8 cellular contexts compared by ENCODE assay signal in the genomic region with DNA sequence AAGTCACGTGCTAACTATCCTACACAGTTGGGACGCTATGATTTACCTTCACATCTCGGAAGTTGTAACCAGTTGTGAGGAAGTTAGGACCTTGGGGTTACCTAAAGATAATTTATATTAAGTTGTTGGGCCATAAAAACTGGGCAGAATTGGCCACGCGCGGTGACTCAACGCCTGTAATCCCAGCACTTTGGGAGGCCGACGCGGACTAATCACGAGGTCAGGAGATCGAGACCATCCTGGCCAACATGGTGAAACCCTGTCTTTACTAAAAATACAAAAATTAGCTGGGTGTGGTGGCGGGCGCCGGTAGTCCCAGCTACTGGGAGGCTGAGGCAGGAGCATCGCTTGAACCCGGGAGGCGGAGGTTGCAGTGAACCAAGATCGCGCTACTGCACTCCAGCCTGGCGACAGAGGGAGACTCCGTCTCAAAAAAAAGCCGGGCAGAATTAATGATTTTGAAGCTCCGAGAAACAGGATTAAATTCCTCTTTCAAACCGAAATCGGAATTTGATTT. TPM values are rescaled to one million over a fixed set of nuclear protein-coding genes. Genes with fewer than 3 reads are reported as not detected.
DNase-seq lines count a peak whose midpoint lies in the region; ATAC-seq, FAIRE-seq and TF ChIP-seq lines count a peak whose summit lies in the region.
"Not testable (repeated sequence)": the region's sequence is repeated elsewhere in the genome, so short reads cannot be mapped to it uniquely, and the experiment has no call there.

No MANE protein-coding gene starts in this region.

- ATAC-seq in heart right ventricle; naive B cell (ENCODE audit: low read depth in 2 of 2): not testable (repeated sequence)

- H3K9ac ChIP-seq in NT2/D1 (ENCODE audit: insufficient read length, low read depth): peak overlapping the region; percentile 69

- H3K27me3 ChIP-seq in BJ (ENCODE audit: control insufficient read depth, insufficient read depth, low read length); bronchial epithelial cell (ENCODE audit: control insufficient read depth, insufficient read depth, low read length): not testable (repeated sequence)
- H3K27me3 ChIP-seq in NT2/D1 (ENCODE audit: insufficient read depth, insufficient read length) (peaks cover 27% of the 10 kb centered on the region), heart right ventricle (peaks cover 0 to 12% (median 0%) of the 10 kb centered on the region in 7 donors)

- 13 to 14% methylated on average over 26 of the region's 26 CpGs for WGBS in heart right ventricle, 2 donors

- H3K4me1 Mint-ChIP-seq in naive B cell: peaks cover 18 to 55% (median 49%) of the 10 kb centered on the region in 3 donors

- POLR2A ChIA-PET in BJ (lab: Charles Lee): not testable (repeated sequence)
- POLR2A ChIA-PET in HEK293 (lab: Yijun Ruan, JAX): interaction anchor here (1.3 to 4.0 kb wide), 4 partner anchors 11 to 137 kb away, joined by 4 to 21 read pairs (median 12); partner anchors contain the start of gene FAH

- H3K9me3 ChIP-seq in HEK293 (ENCODE audit: control insufficient read depth, insufficient read depth, low read depth, low read length); NT2/D1 (ENCODE audit: insufficient read depth, low read length); heart right ventricle: not testable (repeated sequence)

- not testable (repeated sequence) for DNase-seq in BJ (ENCODE audit: low read depth); NT2/D1 (ENCODE audit: low read depth, low spot score); heart right ventricle; naive B cell
- peak; percentile 43 to 57 for DNase-seq in activated CD4-positive, alpha-beta T cell treated with anti-CD3 and anti-CD28 coated beads, Interleukin-2, amount 50 U/mL, for 48 hours
- peak; percentile 49 for DNase-seq in bronchial epithelial cell (ENCODE audit: low read depth)
- peak; percentile 5 for DNase-seq in stimulated activated CD8-positive, alpha-beta memory T cell treated with anti-CD3 and anti-CD28 coated beads, Interleukin-12 subunit alpha, Interleukin-12 subunit beta, amount 100 ng/mL, for 1 hour (ENCODE audit: low read depth)

- H3K36me3 Mint-ChIP-seq in naive B cell: not testable (repeated sequence)

- peak overlapping the region; percentile 88 to 97 (median 93) for H3K4me3 Mint-ChIP-seq in naive B cell

- not testable (repeated sequence) for H3K9me3 Mint-ChIP-seq in naive B cell

- H3K27ac ChIP-seq in HEK293 (ENCODE audit: extremely low read depth, low read depth, low read length) (peak overlapping the region; percentile 98), heart right ventricle (peak overlapping the region in 8 of 10 donors; percentile 84 to 97 (median 94))

- peak overlapping the region; percentile 68 for H3K4me3 ChIP-seq in BJ (ENCODE audit: low read depth, low read length)
- peak overlapping the region; percentile 80 for H3K4me3 ChIP-seq in HEK293 (ENCODE audit: low read depth, low read length)
- peak overlapping the region; percentile 61 for H3K4me3 ChIP-seq in NT2/D1 (ENCODE audit: insufficient read length, low read depth)
- peak overlapping the region; percentile 71 for H3K4me3 ChIP-seq in bronchial epithelial cell (ENCODE audit: low read depth, low read length)
- peak overlapping the region; percentile 69 to 91 (median 84) for H3K4me3 ChIP-seq in heart right ventricle

- peak overlapping the region; percentile 93 to 98 (median 94) for H3K27ac Mint-ChIP-seq in naive B cell

- intact Hi-C loops in heart right ventricle (cut with DNase I): loop anchor here in 3 of 10 donors (1.0 to 5.0 kb wide), 2 partner anchors 92 kb away; partner anchors contain the start of gene FAH (in 3 of the 3)

- CTCF ChIA-PET in BJ (lab: Yijun Ruan, JAX): interaction anchor here (0.9 to 1.6 kb wide), 3 partner anchors 89 to 117 kb away, joined by 3 to 11 read pairs (median 4); no protein-coding TSS in a partner anchor
- CTCF ChIA-PET in HEK293 (lab: Yijun Ruan, JAX): interaction anchor here (0.6 to 1.8 kb wide), 7 partner anchors 16 to 101 kb away, joined by 3 to 6 read pairs (median 4); no protein-coding TSS in a partner anchor

- H3K4me1 ChIP-seq in HEK293 (ENCODE audit: control insufficient read depth, insufficient read depth, low read length) (peaks cover 19% of the 10 kb centered on the region), heart right ventricle (peaks cover 5 to 39% (median 27%) of the 10 kb centered on the region in 9 donors)
- not testable (repeated sequence) for H3K4me1 ChIP-seq in NT2/D1 (ENCODE audit: insufficient read depth, insufficient read length)

- TF ChIP-seq CTCF in BJ (IDR thresholded peaks at IDR 0.05; ENCODE audit: insufficient read depth, low read depth, low read length): not testable (repeated sequence)
- TF ChIP-seq CTCF in HEK293 (tag by site-specific recombination; IDR thresholded peaks at IDR 0.05) (peak; percentile 69), bronchial epithelial cell (IDR thresholded peaks at IDR 0.05; ENCODE audit: insufficient read depth, low read length, severe bottlenecking) (peak; percentile 7), heart right ventricle (IDR thresholded peaks at IDR 0.05) (peak in 3 of 9 donors; percentile 24 to 31 (median 25))

- H3K36me3 ChIP-seq in BJ (ENCODE audit: control insufficient read depth, insufficient read depth, low read length); NT2/D1 (ENCODE audit: insufficient read depth, insufficient read length, low read length); bronchial epithelial cell (ENCODE audit: control insufficient read depth, insufficient read depth, low read length); heart right ventricle: not testable (repeated sequence)
- H3K36me3 ChIP-seq in HEK293 (ENCODE audit: control insufficient read depth in 2 of 2, insufficient read depth in 1 of 2, low read length in 2 of 2): peaks cover 0 to 10% of the 10 kb centered on the region in 2 experiments; a peak in 1 of 3 replicates

- not testable (repeated sequence) for FAIRE-seq in bronchial epithelial cell (lab: Jason Lieb, UNC)

- H3K27me3 Mint-ChIP-seq in naive B cell: not testable (repeated sequence)

TF ChIP-seq in HEK293, 187 proteins besides CTCF, POLR2A, EP300 and RAD21 (continues in another document):
- TF ChIP-seq ZFP69B (tag by site-specific recombination; IDR thresholded peaks at IDR 0.05) (0 out of 2 replicates have a peak, but pooled peaks have one; percentile 12), ZNF843 (tag by site-specific recombination; IDR thresholded peaks at IDR 0.05) (peak; percentile 58; the same call in 1 of the 2 replicates), ZNF335 (tag by site-specific recombination; conservative IDR thresholded peaks at IDR 0.05) (peak; percentile 81), WT1 (tag by site-specific recombination; IDR thresholded peaks at IDR 0.05) (peak; percentile 53; the same call in 1 of the 2 replicates), ZXDB (tag by site-specific recombination; IDR thresholded peaks at IDR 0.05) (peak; percentile 77; the same call in 1 of the 2 replicates), BCL11A (tag by site-specific recombination; IDR thresholded peaks at IDR 0.05; ENCODE audit: low read depth) (peak; percentile 53; the same call in 1 of the 2 replicates), GLIS1 (tag by site-specific recombination; IDR thresholded peaks at IDR 0.05) (peak; percentile 77), ZNF639 (tag by site-specific recombination; IDR thresholded peaks at IDR 0.05) (peak; percentile 61), SP2 (tag by site-specific recombination; IDR thresholded peaks at IDR 0.05) (peak; percentile 34; the same call in 1 of the 2 replicates), TCF7L2 (IDR thresholded peaks at IDR 0.05; ENCODE audit: borderline replicate concordance, low read depth, low read length) (0 out of 2 replicates have a peak, but pooled peaks have one; percentile 9), ZNF121 (tag by site-specific recombination; IDR thresholded peaks at IDR 0.05) (peak; percentile 65; the same call in 1 of the 2 replicates), INSM2 (tag by site-specific recombination; IDR thresholded peaks at IDR 0.05) (0 out of 2 replicates have a peak, but pooled peaks have one; percentile 22), ZEB2 (tag by site-specific recombination; IDR thresholded peaks at IDR 0.05) (peak; percentile 62; the same call in 1 of the 2 replicates), SP7 (tag by site-specific recombination; IDR thresholded peaks at IDR 0.05) (peak; percentile 75; the same call in 1 of the 2 replicates), ZBTB1 (tag by site-specific recombination; IDR thresholded peaks at IDR 0.05) (0 out of 2 replicates have a peak, but pooled peaks have one; percentile 38)

RNA-seq across cellular contexts. Expression of gene ZFAND6, which starts 1.1 kb away (rescaled TPM):
- 108 and 156 TPM in 2 replicates for polyA plus RNA-seq in BJ (2011; rRNA removed)
- polyA minus RNA-seq in BJ (2011; rRNA and poly(A)+ RNA removed): 44.3 and 50.9 TPM in 2 replicates
- 186 and 218 TPM in 2 replicates for total RNA-seq in bronchial epithelial cell
- 10 to 100 TPM; 65.9 to 89.5 (median 75.7) TPM for total RNA-seq in heart right ventricle
- polyA plus RNA-seq in heart right ventricle: 10 to 100 TPM; 34.5 to 70.7 TPM
- polyA plus RNA-seq in naive B cell (ENCODE audit: low read depth in 6 of 6): 100 to 1,000 TPM; 106 to 189 (median 148) TPM
